In genomic region chr14:60184597-60185555, GRCh38 we compare ENCODE assay signal across 8 cellular contexts. TPM values are rescaled to one million over a fixed set of nuclear protein-coding genes. Genes with fewer than 3 reads are reported as not detected.
DNase-seq lines count a peak whose midpoint lies in the region; ATAC-seq and TF ChIP-seq lines count a peak whose summit lies in the region.
"Had no signal": no experiment of that assay in that cellular context is flagged by ENCODE, and none has a peak within 500 bp of the region (broad histone marks: within the 10 kb centered on the region; RNA-seq: fewer than 3 reads in every experiment).

No MANE protein-coding gene starts in this region.

- peak overlapping the region in 6 of 8 donors; percentile 78 to 85 (median 84) for H3K4me3 Mint-ChIP-seq in CD4-positive, alpha-beta memory T cell
- peak overlapping the region in 5 of 8 donors; percentile 41 to 85 (median 78) for H3K4me3 Mint-ChIP-seq in naive B cell

- no peaks in the 10 kb centered on the region for H3K27me3 ChIP-seq in CD4-positive, alpha-beta memory T cell (ENCODE audit: insufficient read depth, low read length)
- H3K27me3 ChIP-seq in WERI-Rb-1 (ENCODE audit: insufficient read depth, low read depth, severe bottlenecking): no peaks in the 10 kb centered on the region
- H3K27me3 ChIP-seq: body of pancreas had no signal

- H3K36me3 Mint-ChIP-seq in CD4-positive, alpha-beta memory T cell: peaks cover 0 to 4% of the 10 kb centered on the region in 2 donors
- H3K36me3 Mint-ChIP-seq in naive B cell: peaks cover 0 to 8% of the 10 kb centered on the region in 2 donors

- TF ChIP-seq CTCF in HEK293 (tag by site-specific recombination; IDR thresholded peaks at IDR 0.05) (no peak), WERI-Rb-1 (IDR thresholded peaks at IDR 0.05; ENCODE audit: low read depth, low read length) (no peak), GM20000 (IDR thresholded peaks at IDR 0.05; ENCODE audit: extremely low read depth, missing control alignments) (no peak)

- CTCF ChIA-PET in CD4-positive, alpha-beta memory T cell (lab: Charles Lee; ENCODE audit: partially characterized antibody): interaction anchor here (0.7 to 12.7 kb wide), 25 partner anchors 11 to 1060 kb away, joined by 3 to 320 read pairs (median 5); partner anchors contain the start of genes DHRS7 and PPM1A
- CTCF ChIA-PET in HEK293 (lab: Yijun Ruan, JAX): interaction anchor here (0.6 to 5.2 kb wide), 34 partner anchors 9 to 1056 kb away, joined by 3 to 73 read pairs (median 4); partner anchors contain the start of gene DHRS7

- peak overlapping the region; percentile 58 for H3K27ac ChIP-seq in CD4-positive, alpha-beta memory T cell (ENCODE audit: low read depth, low read length)
- no peak overlapping the region for H3K27ac ChIP-seq in HEK293 (ENCODE audit: extremely low read depth, low read depth, low read length)
- H3K27ac ChIP-seq in WERI-Rb-1: 0 out of 2 replicates have a peak overlapping the region, but pooled peaks have one; percentile 16

- no peak for DNase-seq in CD4-positive, alpha-beta memory T cell
- DNase-seq in WERI-Rb-1 (no peak), naive B cell (no peak), activated gamma-delta T cell treated with Interleukin-2 at 50 U/mL for 16 hours (no peak), GM20000 (ENCODE audit: low spot score) (no peak)

- intact Hi-C loops in CD4-positive, alpha-beta memory T cell (cut with micrococcal nuclease): loop anchor here (1.0 to 10.0 kb wide), 11 partner anchors 20 to 1058 kb away; partner anchors contain the start of genes CCDC175, DHRS7, JKAMP and L3HYPDH

- no peaks in the 10 kb centered on the region for H3K36me3 ChIP-seq in CD4-positive, alpha-beta memory T cell (ENCODE audit: insufficient read depth, low read length)
- no peaks in the 10 kb centered on the region for H3K36me3 ChIP-seq in HEK293 (ENCODE audit: control insufficient read depth in 2 of 2, insufficient read depth in 1 of 2, low read length in 2 of 2)
- no peaks in the 10 kb centered on the region for H3K36me3 ChIP-seq in WERI-Rb-1

- no peaks in the 10 kb centered on the region for H3K27me3 Mint-ChIP-seq in CD4-positive, alpha-beta memory T cell
- no peaks in the 10 kb centered on the region for H3K27me3 Mint-ChIP-seq in naive B cell

- peaks cover 7 to 13% (median 8%) of the 10 kb centered on the region in 4 donors for H3K4me1 Mint-ChIP-seq in CD4-positive, alpha-beta memory T cell
- peaks cover 8 to 17% (median 14%) of the 10 kb centered on the region in 3 donors for H3K4me1 Mint-ChIP-seq in naive B cell

- peaks cover 0 to 12% (median 2%) of the 10 kb centered on the region in 8 donors for H3K9me3 Mint-ChIP-seq in CD4-positive, alpha-beta memory T cell
- H3K9me3 Mint-ChIP-seq in naive B cell: peaks cover 0 to 11% (median 5%) of the 10 kb centered on the region in 7 donors

- peak overlapping the region in 5 of 7 donors; percentile 84 to 96 (median 88) for H3K27ac Mint-ChIP-seq in CD4-positive, alpha-beta memory T cell
- H3K27ac Mint-ChIP-seq in naive B cell: peak overlapping the region in 3 of 6 donors; percentile 77 to 93 (median 91)

- no peak overlapping the region for H3K4me3 ChIP-seq in CD4-positive, alpha-beta memory T cell (ENCODE audit: low read length in 2 of 2)
- H3K4me3 ChIP-seq in HEK293 (ENCODE audit: low read depth, low read length): no peak overlapping the region
- no peak overlapping the region; the same call in none of the 2 replicates for H3K4me3 ChIP-seq in WERI-Rb-1 (ENCODE audit: low read depth, low read length)
- H3K4me3 ChIP-seq: body of pancreas had no signal

- no peak for ATAC-seq in naive B cell (ENCODE audit: low read depth in 2 of 2)
- ATAC-seq in GM21367 (IDR thresholded peaks at IDR 0.05; ENCODE audit: unreplicated experiment): no peak
- ATAC-seq: body of pancreas had no signal

- H3K9me3 ChIP-seq in CD4-positive, alpha-beta memory T cell (ENCODE audit: control insufficient read depth in 1 of 2, low read length in 2 of 2): no peaks in the 10 kb centered on the region
- H3K9me3 ChIP-seq in HEK293 (ENCODE audit: control insufficient read depth, insufficient read depth, low read depth, low read length) (no peaks in the 10 kb centered on the region), WERI-Rb-1 (ENCODE audit: severe bottlenecking) (no peaks in the 10 kb centered on the region)
- H3K9me3 ChIP-seq: body of pancreas had no signal

- peaks cover 8% of the 10 kb centered on the region for H3K4me1 ChIP-seq in CD4-positive, alpha-beta memory T cell (ENCODE audit: insufficient read depth, low read length)
- no peaks in the 10 kb centered on the region; the same call in 1 of the 2 replicates for H3K4me1 ChIP-seq in HEK293 (ENCODE audit: control insufficient read depth, insufficient read depth, low read length)
- H3K4me1 ChIP-seq: body of pancreas had no signal

- POLR2A ChIA-PET in CD4-positive, alpha-beta memory T cell (lab: Charles Lee; ENCODE audit: partially characterized antibody): interaction anchor here (0.9 to 4.9 kb wide), 4 partner anchors 20 to 220 kb away, joined by 3 to 40 read pairs (median 20); partner anchors contain the start of genes DHRS7 and PPM1A
- POLR2A ChIA-PET in HEK293 (lab: Yijun Ruan, JAX): no interaction called here

TF ChIP-seq in HEK293, 187 proteins besides CTCF, POLR2A, EP300 and RAD21:
- TF ChIP-seq ZBTB1 (tag by site-specific recombination; IDR thresholded peaks at IDR 0.05): no peak
- TF ChIP-seq, protein P1, sequence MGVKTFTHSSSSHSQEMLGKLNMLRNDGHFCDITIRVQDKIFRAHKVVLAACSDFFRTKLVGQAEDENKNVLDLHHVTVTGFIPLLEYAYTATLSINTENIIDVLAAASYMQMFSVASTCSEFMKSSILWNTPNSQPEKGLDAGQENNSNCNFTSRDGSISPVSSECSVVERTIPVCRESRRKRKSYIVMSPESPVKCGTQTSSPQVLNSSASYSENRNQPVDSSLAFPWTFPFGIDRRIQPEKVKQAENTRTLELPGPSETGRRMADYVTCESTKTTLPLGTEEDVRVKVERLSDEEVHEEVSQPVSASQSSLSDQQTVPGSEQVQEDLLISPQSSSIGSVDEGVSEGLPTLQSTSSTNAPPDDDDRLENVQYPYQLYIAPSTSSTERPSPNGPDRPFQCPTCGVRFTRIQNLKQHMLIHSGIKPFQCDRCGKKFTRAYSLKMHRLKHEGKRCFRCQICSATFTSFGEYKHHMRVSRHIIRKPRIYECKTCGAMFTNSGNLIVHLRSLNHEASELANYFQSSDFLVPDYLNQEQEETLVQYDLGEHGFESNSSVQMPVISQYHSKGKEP (tag by site-specific recombination; IDR thresholded peaks at IDR 0.05): peak; percentile 38; the same call in 1 of the 2 replicates
- peak; percentile 87 for TF ChIP-seq PRDM10 (tag by site-specific recombination; IDR thresholded peaks at IDR 0.05)
- TF ChIP-seq ZNF302 (tag by site-specific recombination; IDR thresholded peaks at IDR 0.05; ENCODE audit: low read depth): no peak
- TF ChIP-seq ZNF335 (tag by site-specific recombination; conservative IDR thresholded peaks at IDR 0.05): 0 out of 2 replicates have a peak, but pooled peaks have one; percentile 24
- TF ChIP-seq, protein P2, sequence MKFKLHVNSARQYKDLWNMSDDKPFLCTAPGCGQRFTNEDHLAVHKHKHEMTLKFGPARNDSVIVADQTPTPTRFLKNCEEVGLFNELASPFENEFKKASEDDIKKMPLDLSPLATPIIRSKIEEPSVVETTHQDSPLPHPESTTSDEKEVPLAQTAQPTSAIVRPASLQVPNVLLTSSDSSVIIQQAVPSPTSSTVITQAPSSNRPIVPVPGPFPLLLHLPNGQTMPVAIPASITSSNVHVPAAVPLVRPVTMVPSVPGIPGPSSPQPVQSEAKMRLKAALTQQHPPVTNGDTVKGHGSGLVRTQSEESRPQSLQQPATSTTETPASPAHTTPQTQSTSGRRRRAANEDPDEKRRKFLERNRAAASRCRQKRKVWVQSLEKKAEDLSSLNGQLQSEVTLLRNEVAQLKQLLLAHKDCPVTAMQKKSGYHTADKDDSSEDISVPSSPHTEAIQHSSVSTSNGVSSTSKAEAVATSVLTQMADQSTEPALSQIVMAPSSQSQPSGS (tag by site-specific recombination; IDR thresholded peaks at IDR 0.05; ENCODE audit: low read depth): no peak
- 0 out of 2 replicates have a peak, but pooled peaks have one; percentile 15 for TF ChIP-seq SCRT2 (tag by site-specific recombination; IDR thresholded peaks at IDR 0.05)

RNA-seq across cellular contexts. Expression of gene DHRS7, which starts 19.7 kb away (rescaled TPM):
- 10 to 100 TPM; 63.5 to 69.6 TPM for total RNA-seq in CD4-positive, alpha-beta memory T cell
- polyA plus RNA-seq in CD4-positive, alpha-beta memory T cell: 100 to 1,000 TPM; 213 to 386 TPM
- polyA plus RNA-seq in naive B cell (ENCODE audit: low read depth in 6 of 6): 100 to 1,000 TPM; 111 to 186 (median 139) TPM
